In genomic region chr6:143843689-143844405, GRCh38 we compare ENCODE assay signal across 8 cellular contexts. TPM values are rescaled to one million over a fixed set of nuclear protein-coding genes. Genes with fewer than 3 reads are reported as not detected.
DNase-seq lines count a peak whose midpoint lies in the region; ATAC-seq, FAIRE-seq and TF ChIP-seq lines count a peak whose summit lies in the region.

No MANE protein-coding gene starts in this region.

- no peaks in the 10 kb centered on the region for H4K20me1 ChIP-seq in keratinocyte (ENCODE audit: control insufficient read depth, extremely low read depth, insufficient read depth, low read length)

- no peak for FAIRE-seq in keratinocyte (lab: Jason Lieb, UNC)

- peak overlapping the region; percentile 94 for H2AFZ ChIP-seq in keratinocyte (ENCODE audit: control insufficient read depth, low read length)

- DNase-seq in AG09309 (ENCODE audit: low read depth) (no peak), HT-29 (ENCODE audit: low spot score) (peak; percentile 24), adipocyte (ENCODE audit: low read depth) (peak; percentile 35), keratinocyte (ENCODE audit: low read depth, low spot score) (no peak), substantia nigra (lab: John Stamatoyannopoulos, UW) (no peak), NK-92 (lab: John Stamatoyannopoulos, UW; ENCODE audit: unreplicated experiment) (no peak), C1 segment of cervical spinal cord (lab: John Stamatoyannopoulos, UW) (no peak)

- H3K27ac ChIP-seq in keratinocyte (ENCODE audit: control insufficient read depth, insufficient read depth, low read length) (peak overlapping the region; percentile 96), substantia nigra (ENCODE audit: low read depth, low read length, poor library complexity, severe bottlenecking) (peak overlapping the region; percentile 93)

- no peaks in the 10 kb centered on the region for H3K9me3 ChIP-seq in adipocyte (ENCODE audit: control insufficient read depth, low read length)
- H3K9me3 ChIP-seq in keratinocyte (ENCODE audit: control insufficient read depth, low read depth, low read length) = no peaks in the 10 kb centered on the region

- H3K4me3 ChIP-seq in AG09309 (ENCODE audit: control insufficient read depth, low read depth, low read length) (peak overlapping the region; percentile 85), adipocyte (ENCODE audit: low read length) (peak overlapping the region; percentile 85), keratinocyte (ENCODE audit: control insufficient read depth in 2 of 3, extremely low read depth in 1 of 3, insufficient read depth in 2 of 3, low read depth in 1 of 3, low read length in 3 of 3) (peak overlapping the region; percentile 70 to 98 (median 90))

- H3K9me1 ChIP-seq in keratinocyte (ENCODE audit: control insufficient read depth, extremely low read depth, insufficient read depth, low read length) = no peaks in the 10 kb centered on the region

- TF ChIP-seq CTCF in AG09309 (IDR thresholded peaks at IDR 0.05; ENCODE audit: control insufficient read depth, insufficient read depth, low read depth, low read length, missing control alignments) (no peak), keratinocyte (optimal IDR thresholded peaks at IDR 0.05 in 1 of 3, IDR thresholded peaks at IDR 0.05 in 1 of 3, conservative IDR thresholded peaks at IDR 0.05 in 1 of 3; ENCODE audit: extremely low read depth in 1 of 3, insufficient read depth in 2 of 3, low read length in 3 of 3) (no peak)

- H3K9ac ChIP-seq in adipocyte (ENCODE audit: low read length) (peak overlapping the region; percentile 90), keratinocyte (ENCODE audit: control insufficient read depth, extremely low read depth, insufficient read depth, low read length) (peak overlapping the region; percentile 97)

- peaks cover 45% of the 10 kb centered on the region for H3K79me2 ChIP-seq in keratinocyte (ENCODE audit: control insufficient read depth, insufficient read depth, low read length)

- peaks cover 43% of the 10 kb centered on the region for H3K36me3 ChIP-seq in adipocyte (ENCODE audit: control insufficient read depth, insufficient read depth, low read length, severe bottlenecking)
- peaks cover 7 to 22% of the 10 kb centered on the region in 2 experiments for H3K36me3 ChIP-seq in keratinocyte (ENCODE audit: control insufficient read depth in 2 of 2, extremely low read depth in 1 of 2, insufficient read depth in 2 of 2, low read length in 2 of 2)

- peak; percentile 6 for ATAC-seq in GM18867 (IDR thresholded peaks at IDR 0.05; ENCODE audit: unreplicated experiment)

- dilution Hi-C loops in keratinocyte (cut with MboI; ENCODE audit: extremely low pct_ligation_motif_present, low sequenced_read_pairs) = no loop called here

- peaks cover 23% of the 10 kb centered on the region for H3K4me1 ChIP-seq in adipocyte (ENCODE audit: control insufficient read depth, insufficient read depth, low read length)
- peaks cover 7% of the 10 kb centered on the region for H3K4me1 ChIP-seq in keratinocyte (ENCODE audit: control insufficient read depth, extremely low read depth, insufficient read depth, low read length)

- peak overlapping the region; percentile 96 for H3K4me2 ChIP-seq in keratinocyte (ENCODE audit: control insufficient read depth, extremely low read depth, insufficient read depth, low read depth, low read length)

- H3K27me3 ChIP-seq in adipocyte (replicated peaks; ENCODE audit: control insufficient read depth, insufficient read depth, low read length) (no peaks in the 10 kb centered on the region), keratinocyte (ENCODE audit: control insufficient read depth, extremely low read depth, insufficient read depth, low read length) (no peaks in the 10 kb centered on the region)

RNA-seq across cellular contexts. Expression of gene LTV1, which starts 0.7 kb away (rescaled TPM):
- 11.2 and 11.8 TPM in 2 replicates for total RNA-seq in HT-29 (2014; rRNA removed; shearing (Covaris generic))
- polyA plus RNA-seq in keratinocyte = 14.9 to 35.2 TPM (median 25.5 TPM) in 3 replicates
- 66.7 TPM for polyA plus RNA-seq in keratinocyte (2011; ENCODE audit: low read depth)
- polyA plus RNA-seq in keratinocyte (2011; cell fraction: cytosol; rRNA removed) = 19.6 and 27.7 TPM in 2 replicates
- 22.7 and 39.1 TPM in 2 replicates for polyA plus RNA-seq in keratinocyte (2011; cell fraction: nucleus; rRNA removed)
- polyA plus RNA-seq in keratinocyte (2012; ENCODE audit: low replicate concordance) = 25.2 and 33.7 TPM in 2 replicates
- 1.2 to 11.5 TPM (median 2.4 TPM) in 3 replicates for polyA minus RNA-seq in keratinocyte
- 10.6 TPM for polyA minus RNA-seq in keratinocyte (2011; cell fraction: cytosol; rRNA and poly(A)+ RNA removed)
- 6.5 and 11.2 TPM in 2 replicates for polyA minus RNA-seq in keratinocyte (2011; cell fraction: nucleus; rRNA and poly(A)+ RNA removed)

RNA-seq across cellular contexts. Expression of gene ZC2HC1B, which starts 20.4 kb away (rescaled TPM):
- not detected in 2 replicates for total RNA-seq in HT-29 (2014; rRNA removed; shearing (Covaris generic))
- not detected in 3 replicates for polyA plus RNA-seq in keratinocyte
- polyA plus RNA-seq in keratinocyte (2011; ENCODE audit: low read depth) = not detected
- not detected in 2 replicates for polyA plus RNA-seq in keratinocyte (2011; cell fraction: cytosol; rRNA removed)
- polyA plus RNA-seq in keratinocyte (2011; cell fraction: nucleus; rRNA removed) = 0.14 TPM in 1 of 2 replicates, not detected in the other
- polyA plus RNA-seq in keratinocyte (2012; ENCODE audit: low replicate concordance) = 0.11 TPM in 1 of 2 replicates, not detected in the other
- polyA minus RNA-seq in keratinocyte = not detected in 3 replicates
- polyA minus RNA-seq in keratinocyte (2011; cell fraction: cytosol; rRNA and poly(A)+ RNA removed) = not detected
- polyA minus RNA-seq in keratinocyte (2011; cell fraction: nucleus; rRNA and poly(A)+ RNA removed) = not detected in 2 replicates

Comparison
In these comparisons a context has a peak if more than half of its experiments do, and no peak if none do; other contexts are left out.
1. DNase-seq: peak in HT-29 (single experiment) and adipocyte (single experiment); none in AG09309 (single experiment), keratinocyte (single experiment), substantia nigra (0 of 49), NK-92 (single experiment) and C1 segment of cervical spinal cord (0 of 14).
2. Peak in every context shown above with its lines, with median percentiles within 50 percentile points of each other: H3K4me3 ChIP-seq.